In the genomic region with DNA sequence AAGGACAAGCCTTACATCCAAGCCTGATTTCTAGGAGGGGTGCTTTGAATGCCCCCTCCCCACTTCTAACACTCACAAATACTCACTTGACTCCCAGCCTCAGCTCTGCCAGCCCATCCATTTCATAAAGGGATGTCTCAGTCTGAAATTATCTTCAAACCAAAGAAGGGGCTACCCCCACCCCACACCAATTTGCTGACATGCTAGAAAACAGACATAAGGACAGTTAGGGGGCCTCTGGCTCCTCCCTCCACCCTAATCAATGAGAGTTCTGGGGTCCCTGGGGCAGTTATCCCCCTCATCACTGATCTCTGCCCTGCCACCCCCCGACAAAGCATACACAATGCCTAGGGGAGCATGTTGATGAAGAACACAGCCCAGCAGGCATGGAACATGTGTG, we compare ENCODE assay signal across 19 cellular contexts. TPM values are rescaled to one million over a fixed set of nuclear protein-coding genes. Genes with fewer than 3 reads are reported as not detected.
DNase-seq lines count a peak whose midpoint lies in the region; ATAC-seq, FAIRE-seq and TF ChIP-seq lines count a peak whose summit lies in the region.
"Had no signal": no experiment of that assay in that cellular context is flagged by ENCODE, and none has a peak within 500 bp of the region (broad histone marks: within the 10 kb centered on the region; RNA-seq: fewer than 3 reads in every experiment).

No MANE protein-coding gene starts in this region.

- no peaks in the 10 kb centered on the region for H3K79me2 ChIP-seq in HepG2 (ENCODE audit: insufficient read depth, low read length)
- H3K79me2 ChIP-seq in H1 (ENCODE audit: control insufficient read depth in 1 of 2, insufficient read depth in 2 of 2, low read length in 2 of 2) = no peaks in the 10 kb centered on the region

- no peak overlapping the region for H3K27ac ChIP-seq in HepG2 (ENCODE audit: extremely low read length, insufficient read depth, low read length)
- H3K27ac ChIP-seq in right lobe of liver = no peak overlapping the region
- H3K27ac ChIP-seq in H1 (ENCODE audit: low read depth, low read length) = no peak overlapping the region
- H3K27ac ChIP-seq: 22Rv1, BLaER1 had no signal

- no peak for FAIRE-seq in HepG2 (lab: Jason Lieb, UNC)
- FAIRE-seq in H1 (lab: Jason Lieb, UNC) = no peak
- peak; percentile 44 for FAIRE-seq in urothelium cell line (lab: Jason Lieb, UNC)
- FAIRE-seq: GM12892, H54, HTR-8/SVneo had no signal

- H4K91ac ChIP-seq in H1 (replicated peaks; ENCODE audit: insufficient read length, low read length) = no peak overlapping the region

- H3K4ac ChIP-seq in H1 (replicated peaks; ENCODE audit: insufficient read length, low read depth, low read length) = no peak overlapping the region

- no peak overlapping the region for H3K4me3 ChIP-seq in HepG2 (replicated peaks in 1 of 3; ENCODE audit: insufficient read depth in 1 of 3, low read depth in 2 of 3, low read length in 3 of 3)
- H3K4me3 ChIP-seq in right lobe of liver = no peak overlapping the region
- H3K4me3 ChIP-seq in H1 (ENCODE audit: extremely low read depth in 1 of 4, insufficient read depth in 2 of 4, low read depth in 3 of 4, low read length in 4 of 4) = no peak overlapping the region
- peak overlapping the region; percentile 35 for H3K4me3 ChIP-seq in neuron (ENCODE audit: low read length)
- H3K4me3 ChIP-seq: BLaER1 had no signal

- H3K27me3 ChIP-seq in HepG2 (ENCODE audit: control insufficient read depth in 1 of 2, insufficient read depth in 2 of 2, low read length in 2 of 2) (peaks cover 8 to 84% of the 10 kb centered on the region in 2 experiments; a peak in 4 of 5 replicates), right lobe of liver (peaks cover 0 to 8% of the 10 kb centered on the region in 2 donors), H1 (replicated peaks in 1 of 4; ENCODE audit: control insufficient read depth in 3 of 4, extremely low read depth in 1 of 4, insufficient read depth in 3 of 4, low read length in 3 of 4) (peaks cover 70 to 100% (median 97%) of the 10 kb centered on the region in 4 experiments), neuron (ENCODE audit: insufficient read depth, low read length) (peaks cover 83% of the 10 kb centered on the region)

- no peak overlapping the region for H4K5ac ChIP-seq in H1 (ENCODE audit: insufficient read length, low read depth, low read length)

- no peak overlapping the region for H2BK12ac ChIP-seq in H1 (ENCODE audit: low read depth, low read length)

- H4K20me1 ChIP-seq in HepG2 (ENCODE audit: insufficient read depth, low read length) (no peaks in the 10 kb centered on the region), H1 (replicated peaks in 1 of 2; ENCODE audit: control insufficient read depth in 1 of 2, insufficient read depth in 2 of 2, low read length in 2 of 2) (peaks cover 0 to under 1% of the 10 kb centered on the region in 2 experiments)

- H3K9me3 ChIP-seq in HepG2 (ENCODE audit: low read length) (no peaks in the 10 kb centered on the region), right lobe of liver (no peaks in the 10 kb centered on the region), H1 (ENCODE audit: insufficient read depth in 2 of 2, low read depth in 1 of 2, low read length in 1 of 2) (no peaks in the 10 kb centered on the region), neuron (ENCODE audit: low read length) (peaks cover 6% of the 10 kb centered on the region)
- H3K9me3 ChIP-seq: BLaER1, Caco-2 had no signal

- H3K4me1 ChIP-seq in HepG2 (ENCODE audit: insufficient read depth, low read length) (no peaks in the 10 kb centered on the region), right lobe of liver (no peaks in the 10 kb centered on the region), H1 (replicated peaks in 1 of 4; ENCODE audit: control insufficient read depth in 3 of 4, insufficient read depth in 4 of 4, low read length in 3 of 4) (peaks cover 11 to 33% (median 18%) of the 10 kb centered on the region in 4 experiments), neuron (ENCODE audit: insufficient read depth, low read length) (peaks cover 36% of the 10 kb centered on the region)
- H3K4me1 ChIP-seq: BLaER1 had no signal

- no peak overlapping the region for H4K8ac ChIP-seq in H1 (ENCODE audit: extremely low read depth, insufficient read depth, low read length)

- H2BK5ac ChIP-seq in H1 (ENCODE audit: low read depth, low read length) = no peak overlapping the region

- no peak overlapping the region for H2AFZ ChIP-seq in HepG2 (ENCODE audit: low read length)
- H2AFZ ChIP-seq in H1 (ENCODE audit: low read length) = no peak overlapping the region
- no peak overlapping the region for H2AFZ ChIP-seq in neuron (ENCODE audit: low read depth, low read length)

- no peak overlapping the region for H3K14ac ChIP-seq in H1 (ENCODE audit: insufficient read length)

- no peak overlapping the region for H2AK5ac ChIP-seq in H1 (ENCODE audit: low read depth, low read length)

- H3K9ac ChIP-seq in HepG2 (ENCODE audit: insufficient read depth, low read depth, low read length) = no peak overlapping the region
- no peak overlapping the region for H3K9ac ChIP-seq in H1 (replicated peaks in 1 of 4; ENCODE audit: extremely low read depth in 1 of 4, low read depth in 3 of 4, low read length in 3 of 4)
- H3K9ac ChIP-seq: BLaER1 had no signal

- no peaks in the 10 kb centered on the region for H3K36me3 ChIP-seq in HepG2 (replicated peaks in 1 of 2; ENCODE audit: control insufficient read depth in 1 of 2, insufficient read depth in 2 of 2, low read length in 2 of 2)
- no peaks in the 10 kb centered on the region for H3K36me3 ChIP-seq in right lobe of liver
- H3K36me3 ChIP-seq in H1 (ENCODE audit: control insufficient read depth in 2 of 4, insufficient read depth in 4 of 4, low read length in 3 of 4) = no peaks in the 10 kb centered on the region
- H3K36me3 ChIP-seq in neuron (ENCODE audit: insufficient read depth, low read length) = no peaks in the 10 kb centered on the region
- H3K36me3 ChIP-seq: BLaER1 had no signal

- intact Hi-C loops in HepG2 (cut with micrococcal nuclease; ENCODE audit: unreplicated experiment) (no loop called here), right lobe of liver (cut with DNase I) (no loop called here)

- no peaks in the 10 kb centered on the region for H3K79me1 ChIP-seq in H1 (ENCODE audit: low read depth, low read length)

- H3K4me2 ChIP-seq in HepG2 (ENCODE audit: low read depth, low read length) = no peak overlapping the region
- H3K4me2 ChIP-seq in H1 (ENCODE audit: insufficient read depth in 1 of 2, low read depth in 2 of 2, low read length in 2 of 2) = no peak overlapping the region
- H3K4me2 ChIP-seq: BLaER1 had no signal

- H3K56ac ChIP-seq in H1 (replicated peaks; ENCODE audit: insufficient read length, low read depth, low read length) = no peak overlapping the region

- H3K23ac ChIP-seq in H1 (ENCODE audit: insufficient read length) = no peak overlapping the region

- DNase-seq in HepG2 (ENCODE audit: low spot score) (no peak), right lobe of liver (no peak), H1 (ENCODE audit: low read depth in 1 of 2, low spot score in 2 of 2) (no peak), urothelium cell line (ENCODE audit: low spot score) (no peak), mucosa of gallbladder (ENCODE audit: low spot score) (no peak)
- DNase-seq: AML-193; Caco-2; CD8-positive, alpha-beta memory T cell; DND-41; GDM1 had no signal

- no peak for TF ChIP-seq POLR2A in HepG2 (IDR thresholded peaks at IDR 0.05; ENCODE audit: insufficient read depth in 1 of 2, low read depth in 2 of 2, low read length in 2 of 2)
- TF ChIP-seq POLR2A in right lobe of liver (IDR thresholded peaks at IDR 0.05) = no peak
- no peak for TF ChIP-seq POLR2A in H1 (IDR thresholded peaks at IDR 0.05; ENCODE audit: control extremely low read depth in 1 of 2, low read depth in 2 of 2, low read length in 2 of 2)

- no TSS peak for BruUV-seq in HepG2 (replicated peaks; lab: Mats Ljungman, UMichigan)

- in situ Hi-C loops in HepG2 (cut with HindIII; ENCODE audit: extremely low pct_ligation_motif_present, low pct_unique_long_range_greater_than_20kb) = no loop called here

- H2BK15ac ChIP-seq in H1 (ENCODE audit: low read length) = 0 out of 2 replicates have a peak overlapping the region, but pooled peaks have one; percentile 48

- no peak for TF ChIP-seq RAD21 in HepG2 (CRISPR knock-in tag; IDR thresholded peaks at IDR 0.05)
- TF ChIP-seq RAD21 in H1 (IDR thresholded peaks at IDR 0.05 in 1 of 2, conservative IDR thresholded peaks at IDR 0.05 in 1 of 2; ENCODE audit: low read depth in 2 of 2, low read length in 2 of 2) = no peak

- 0% methylated on average over 1 of the region's 1 CpG for WGBS in HepG2 (ENCODE audit: low lambda C conversion rate)
- WGBS in right lobe of liver (ENCODE audit: insufficient coverage, low coverage, low lambda C conversion rate, missing lambda C conversion rate) = 50% methylated on average over 1 of the region's 1 CpG
- WGBS in H1 (ENCODE audit: extremely low coverage in 1 of 2, insufficient coverage in 1 of 2, insufficient read length in 1 of 2, insufficient replicate concordance in 2 of 2, low coverage in 1 of 2, low lambda C conversion rate in 2 of 2, missing lambda C conversion rate in 1 of 2), 2 experiments = 82% methylated on average over 1 of the region's 1 CpG; no CpG with 5 or more reads in 1 of the 2 experiments

- no peak overlapping the region for H2BK20ac ChIP-seq in H1 (ENCODE audit: low read length)

- peaks cover 5% of the 10 kb centered on the region; the same call in 1 of the 2 replicates for H3K23me2 ChIP-seq in H1 (ENCODE audit: low read depth, low read length)

- no peak overlapping the region for H2BK120ac ChIP-seq in H1 (replicated peaks; ENCODE audit: low read depth, low read length)

- TF ChIP-seq EP300 in HepG2 (IDR thresholded peaks at IDR 0.05; ENCODE audit: low read depth in 2 of 2, low read length in 2 of 2) (no peak), HepG2 (CRISPR knock-in tag; IDR thresholded peaks at IDR 0.05; ENCODE audit: borderline replicate concordance) (no peak), H1 (IDR thresholded peaks at IDR 0.05; ENCODE audit: borderline replicate concordance in 1 of 2, low read depth in 2 of 2, low read length in 2 of 2) (no peak)

- CTCF ChIA-PET in HepG2 (lab: Yijun Ruan, JAX; ENCODE audit: low intra/inter-chr PET ratio, low total read pairs) = interaction anchor here (0.5 kb wide), 1 partner anchor 191 kb away, joined by 3 read pairs; a partner anchor contains a TSS
- CTCF ChIA-PET in H1 (lab: Charles Lee; ENCODE audit: partially characterized antibody) = interaction anchor here (0.9 to 14.9 kb wide), 3 partner anchors 14 to 43 kb away, joined by 3 to 124 read pairs (median 92); no protein-coding TSS in a partner anchor

- H3K18ac ChIP-seq in H1 (ENCODE audit: extremely low read depth, low read length) = no peak overlapping the region

- TF ChIP-seq CTCF in HepG2 (CRISPR knock-in tag; IDR thresholded peaks at IDR 0.05) (no peak), right lobe of liver (IDR thresholded peaks at IDR 0.05) (no peak), H1 (IDR thresholded peaks at IDR 0.05; ENCODE audit: control extremely low read depth in 1 of 3, insufficient read depth in 1 of 3, low read depth in 1 of 3, low read length in 3 of 3) (no peak)

- ATAC-seq in HepG2 (no peak), right lobe of liver (no peak), HG03460 (IDR thresholded peaks at IDR 0.05; ENCODE audit: unreplicated experiment) (no peak), GM18873 (IDR thresholded peaks at IDR 0.05; ENCODE audit: low FRiP score, unreplicated experiment) (no peak)
- ATAC-seq: HCT116 had no signal

- POLR2A ChIA-PET in HepG2 (lab: Yijun Ruan, JAX) (no interaction called here), H1 (lab: Charles Lee; ENCODE audit: partially characterized antibody) (interaction anchor here (1.1 kb wide), 1 partner anchor 36 kb away, joined by 3 read pairs; no protein-coding TSS in a partner anchor)

RNA-seq across cellular contexts. Expression of a gene that starts 58.8 kb away (rescaled TPM):
- total RNA-seq in HepG2 (2016; rRNA removed; fragmentation: Illumina TruSeq; extraction: Trizol) (19.9 and 73.5 TPM in 2 replicates), right lobe of liver (1 to 10 TPM in 2 of 6 experiments, under 1 TPM in 2, not detected in 2; 0.42 to 1.6 (median 1.1) TPM), mucosa of gallbladder (0.29 TPM)
- 27.1 and 27.2 TPM in 2 replicates for total RNA-seq in HepG2 (2016; cell fraction: cytosol; rRNA removed; fragmentation: Illumina TruSeq; extraction: Trizol; ENCODE audit: low read depth)
- 19.0 and 70.7 TPM in 2 replicates for total RNA-seq in HepG2 (2016; cell fraction: insoluble cytoplasmic fraction; rRNA removed; fragmentation: Illumina TruSeq; extraction: Trizol)
- 28.4 and 29.7 TPM in 2 replicates for total RNA-seq in HepG2 (2016; cell fraction: membrane; rRNA removed; fragmentation: Illumina TruSeq; extraction: Trizol)
- 120 and 140 TPM in 2 replicates for total RNA-seq in HepG2 (2016; cell fraction: nucleus; rRNA removed; fragmentation: Illumina TruSeq; extraction: Trizol)
- polyA plus RNA-seq in HepG2 (2011; rRNA removed) (61.8 and 90.0 TPM in 2 replicates), H1 (2011; rRNA removed) (2.7 and 3.1 TPM in 2 replicates)
- 15.8 and 22.5 TPM in 2 replicates for polyA plus RNA-seq in HepG2 (2011; cell fraction: cytosol; rRNA removed)
- polyA plus RNA-seq in HepG2 (2011; cell fraction: nucleus; rRNA removed) = 518 and 570 TPM in 2 replicates
- polyA plus RNA-seq in HepG2 (2012) = 48.2 and 62.5 TPM in 2 replicates
- 19.4 and 21.4 TPM in 2 replicates for polyA plus RNA-seq in HepG2 (2016; cell fraction: cytosol; fragmentation: Illumina TruSeq; extraction: Trizol; ENCODE audit: low read depth)
- 25.1 and 33.6 TPM in 2 replicates for polyA plus RNA-seq in HepG2 (2016; cell fraction: insoluble cytoplasmic fraction; fragmentation: Illumina TruSeq; extraction: Trizol; ENCODE audit: low read depth)
- 30.5 and 32.9 TPM in 2 replicates for polyA plus RNA-seq in HepG2 (2016; cell fraction: membrane; fragmentation: Illumina TruSeq; extraction: Trizol; ENCODE audit: low read depth)
- 499 and 532 TPM in 2 replicates for polyA plus RNA-seq in HepG2 (2016; cell fraction: nucleus; fragmentation: Illumina TruSeq; extraction: Trizol; ENCODE audit: insufficient read depth, low read depth)
- 63.5 TPM in 1 of 2 replicates, not detected in the other for polyA minus RNA-seq in HepG2 (2011; rRNA and poly(A)+ RNA removed; ENCODE audit: low replicate concordance)
- polyA minus RNA-seq in HepG2 (2011; cell fraction: cytosol; rRNA and poly(A)+ RNA removed) = 7.9 and 12.7 TPM in 2 replicates
- polyA minus RNA-seq in HepG2 (2011; cell fraction: nucleus; rRNA and poly(A)+ RNA removed) = 124 and 143 TPM in 2 replicates
- 2.2 and 2.6 TPM in 2 replicates for total RNA-seq in H1 (2021; fragmentation: NEBNext Ultra II Directional; extraction: Animal tissue kit (Norgen Biotek cat#: 25700))
- polyA plus RNA-seq in H1 (2011; cell fraction: cytosol; rRNA removed) = 2.7 TPM
- 6.5 TPM for polyA plus RNA-seq in H1 (2011; cell fraction: nucleus; rRNA removed)
- polyA plus RNA-seq in H1 (2012, experiment 1 of 2) = 1.9 to 2.4 TPM (median 2.1 TPM) in 4 replicates
- polyA plus RNA-seq in H1 (2012, experiment 2 of 2) = 0.92 TPM
- polyA plus RNA-seq in H1 (2013, experiment 1 of 2) = 2.1 TPM
- 1.7 TPM for polyA plus RNA-seq in H1 (2013, experiment 2 of 2)
- polyA minus RNA-seq in H1 (2011; rRNA and poly(A)+ RNA removed) = 1.2 and 1.5 TPM in 2 replicates
- 2.1 TPM for polyA minus RNA-seq in H1 (2011; cell fraction: cytosol; rRNA and poly(A)+ RNA removed)
- 5.1 TPM for polyA minus RNA-seq in H1 (2011; cell fraction: nucleus; rRNA and poly(A)+ RNA removed)
- total RNA-seq: CD8-positive, alpha-beta memory T cell had no signal
- polyA plus RNA-seq: CD8-positive, alpha-beta memory T cell had no signal
